11 cellular contexts compared by ENCODE assay signal in the genomic region with DNA sequence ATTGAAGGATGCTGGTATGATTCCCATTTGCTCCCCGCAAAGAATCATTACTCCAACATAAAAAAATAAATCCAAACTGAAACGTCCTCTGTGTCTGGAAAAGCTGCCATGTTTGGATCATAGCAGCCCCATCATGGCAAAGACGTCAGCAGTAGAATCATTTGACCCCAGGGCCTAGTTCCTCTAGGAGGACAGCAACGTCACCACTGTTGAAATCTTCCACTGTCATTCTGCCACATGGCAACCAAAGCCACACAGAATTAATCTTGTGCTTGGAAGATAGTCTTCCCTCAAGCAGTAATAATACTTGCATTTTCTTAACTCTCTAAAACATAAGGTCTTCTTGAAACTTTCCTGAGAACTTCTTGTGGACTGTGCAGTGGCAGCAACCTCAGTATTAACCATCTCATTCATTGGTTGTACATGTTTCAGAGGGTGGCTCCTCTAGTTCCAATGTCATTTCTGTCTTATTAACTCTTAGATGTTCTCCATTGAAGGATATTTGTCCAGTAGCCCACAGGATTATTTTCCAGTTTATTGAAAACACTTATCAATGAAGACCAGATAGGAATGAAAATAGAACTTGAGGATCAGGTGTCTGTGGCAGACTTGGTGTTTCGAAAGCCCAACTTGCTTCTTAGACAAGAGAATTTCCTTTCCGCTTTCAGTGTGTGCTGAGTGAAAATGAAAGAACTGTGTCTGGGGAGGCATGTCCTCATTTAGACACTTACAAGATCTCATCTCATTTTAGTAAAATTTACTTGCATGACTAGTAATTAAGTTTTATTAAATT. TPM values are rescaled to one million over a fixed set of nuclear protein-coding genes. Genes with fewer than 3 reads are reported as not detected.
DNase-seq lines count a peak whose midpoint lies in the region; ATAC-seq, FAIRE-seq and TF ChIP-seq lines count a peak whose summit lies in the region.
"Had no signal": no experiment of that assay in that cellular context is flagged by ENCODE, and none has a peak within 500 bp of the region (broad histone marks: within the 10 kb centered on the region; RNA-seq: fewer than 3 reads in every experiment).

No MANE protein-coding gene starts in this region.

- TF ChIP-seq POLR2A in IMR-90 (IDR thresholded peaks at IDR 0.05; ENCODE audit: low read depth, low read length) (no peak), transverse colon (IDR thresholded peaks at IDR 0.05) (no peak)

- H3K9me3 ChIP-seq in IMR-90 (ENCODE audit: control insufficient read depth, insufficient read depth, low read length) (peaks cover 2% of the 10 kb centered on the region; the same call in 1 of the 2 replicates), transverse colon (no peaks in the 10 kb centered on the region)

- no peak for FAIRE-seq in urothelium cell line (lab: Jason Lieb, UNC)

- H3K56ac ChIP-seq in IMR-90 (ENCODE audit: extremely low read depth, insufficient read depth, low read length) (no peak overlapping the region), mesendoderm (ENCODE audit: low read length) (no peak overlapping the region)

- TF ChIP-seq CTCF in IMR-90 (conservative IDR thresholded peaks at IDR 0.05; ENCODE audit: low read depth, low read length): no peak
- no peak for TF ChIP-seq CTCF in transverse colon (IDR thresholded peaks at IDR 0.05)

- no peak overlapping the region for H2BK5ac ChIP-seq in IMR-90 (ENCODE audit: low read depth, low read length, poor library complexity, severe bottlenecking)
- H2BK5ac ChIP-seq in mesendoderm (ENCODE audit: low read length): no peak overlapping the region

- H2AK9ac ChIP-seq in IMR-90 (replicated peaks; ENCODE audit: low read depth, low read length, poor library complexity): no peak overlapping the region

- H3K36me3 ChIP-seq in IMR-90 (ENCODE audit: control insufficient read depth, insufficient read depth, low read length) (no peaks in the 10 kb centered on the region), transverse colon (no peaks in the 10 kb centered on the region), mesendoderm (ENCODE audit: control insufficient read depth, insufficient read depth, low read length) (no peaks in the 10 kb centered on the region)

- DNase-seq in IMR-90: no peak
- DNase-seq in putamen (ENCODE audit: low spot score): peak; percentile 37
- no peak for DNase-seq in urothelium cell line (ENCODE audit: low spot score)
- DNase-seq in transverse colon: no peak
- DNase-seq in ureter (ENCODE audit: low spot score): no peak
- no peak for DNase-seq in mesendoderm
- DNase-seq: activated naive CD8-positive, alpha-beta T cell treated with anti-CD3 and anti-CD28 coated beads, Interleukin-2, amount 10 ng/mL, durations not matched to agents 7 days and 5 days; GF-D8; stimulated activated CD4-positive, alpha-beta T cell treated with anti-CD3 and anti-CD28 coated beads, Interleukin-4, amount 100 ng/mL, for 1 hour had no signal

- H3K79me1 ChIP-seq in IMR-90 (ENCODE audit: low read depth in 1 of 2, low read length in 2 of 2) (no peaks in the 10 kb centered on the region; a peak in 1 of 4 replicates), mesendoderm (ENCODE audit: low read length) (no peaks in the 10 kb centered on the region)

- H3K27me3 ChIP-seq in IMR-90 (ENCODE audit: control insufficient read depth, insufficient read depth, low read length): no peaks in the 10 kb centered on the region
- H3K27me3 ChIP-seq in transverse colon: no peaks in the 10 kb centered on the region
- no peaks in the 10 kb centered on the region for H3K27me3 ChIP-seq in mesendoderm (ENCODE audit: insufficient read depth, low read length, poor library complexity)

- no peaks in the 10 kb centered on the region for H4K20me1 ChIP-seq in IMR-90 (ENCODE audit: insufficient read depth, low read length)

- intact Hi-C loops in IMR-90 (cut with micrococcal nuclease) (loop anchor here (10.0 kb wide), 1 partner anchor 1497 kb away; no protein-coding TSS in a partner anchor), transverse colon (cut with DNase I; ENCODE audit: low total_unique reads) (no loop called here)

- no peak overlapping the region for H3K27ac ChIP-seq in IMR-90 (ENCODE audit: insufficient read depth, low read length)
- H3K27ac ChIP-seq in transverse colon: no peak overlapping the region
- H3K27ac ChIP-seq in mesendoderm (ENCODE audit: low read depth, low read length): no peak overlapping the region

- POLR2A ChIA-PET in IMR-90 (lab: Charles Lee; ENCODE audit: unreplicated experiment): no interaction called here

- BruUV-seq in IMR-90 (replicated peaks; lab: Mats Ljungman, UMichigan): no TSS peak

- peak; percentile 97 for ATAC-seq in GM19043 (IDR thresholded peaks at IDR 0.05; ENCODE audit: low read depth, unreplicated experiment)
- ATAC-seq in HG02759 (IDR thresholded peaks at IDR 0.05; ENCODE audit: unreplicated experiment): peak; percentile 99
- ATAC-seq in IMR-90 (ENCODE audit: low read depth): no peak

- no peak overlapping the region for H4K8ac ChIP-seq in IMR-90 (ENCODE audit: low read depth in 2 of 2, low read length in 2 of 2)
- no peak overlapping the region for H4K8ac ChIP-seq in mesendoderm (ENCODE audit: low read depth, low read length)

- CTCF ChIA-PET in IMR-90 (lab: Yijun Ruan, JAX): interaction anchor here (0.6 to 1.3 kb wide), 3 partner anchors 14 to 1395 kb away, joined by 3 to 4 read pairs (median 4); no protein-coding TSS in a partner anchor

- no peaks in the 10 kb centered on the region for H3K79me2 ChIP-seq in mesendoderm (ENCODE audit: control insufficient read depth, insufficient read depth, low read length)

- 87% methylated on average over 3 of the region's 6 CpGs; no CpG with 5 or more reads in 1 of the 2 experiments for WGBS in IMR-90 (ENCODE audit: extremely low coverage in 2 of 2, insufficient read length in 1 of 2), 2 experiments
- WGBS in transverse colon (ENCODE audit: low coverage in 1 of 2), 2 donors: 74 to 82% methylated on average over 4 to 6 of the region's 6 CpGs
- no CpG with 5 or more reads among the region's 6 CpGs for WGBS in mesendoderm (ENCODE audit: extremely low coverage, insufficient coverage, low lambda C conversion rate)

- H3K4me2 ChIP-seq in IMR-90 (ENCODE audit: low read depth, low read length) (no peak overlapping the region), mesendoderm (ENCODE audit: low read length) (no peak overlapping the region)

- TF ChIP-seq RAD21 in IMR-90 (IDR thresholded peaks at IDR 0.05; ENCODE audit: low read length): no peak

- H3K9ac ChIP-seq in IMR-90 (ENCODE audit: low read depth, low read length): no peak overlapping the region
- no peak overlapping the region for H3K9ac ChIP-seq in mesendoderm (ENCODE audit: low read length)

- no peak overlapping the region for H3K4me3 ChIP-seq in IMR-90 (ENCODE audit: insufficient read depth, low read depth, low read length)
- H3K4me3 ChIP-seq in transverse colon: no peak overlapping the region
- H3K4me3 ChIP-seq in mesendoderm (ENCODE audit: low read length): no peak overlapping the region

- no peak overlapping the region for H2AFZ ChIP-seq in IMR-90 (replicated peaks; ENCODE audit: low read length, poor library complexity)

- H2BK20ac ChIP-seq in IMR-90 (ENCODE audit: low read depth, low read length): peak overlapping the region; percentile 80; the same call in 1 of the 2 replicates

- H3K4me1 ChIP-seq in IMR-90 (ENCODE audit: control insufficient read depth, insufficient read depth, low read length) (peaks cover 2% of the 10 kb centered on the region), transverse colon (peaks cover 0 to 12% (median 0%) of the 10 kb centered on the region in 4 donors), mesendoderm (ENCODE audit: control insufficient read depth, low read depth, low read length) (no peaks in the 10 kb centered on the region)

- H2BK15ac ChIP-seq in IMR-90 (ENCODE audit: low read depth, low read length): peak overlapping the region; percentile 82; the same call in 1 of the 3 replicates
- H2BK15ac ChIP-seq in mesendoderm (replicated peaks; ENCODE audit: low read depth): no peak overlapping the region

- H4K5ac ChIP-seq in IMR-90 (ENCODE audit: low read depth, low read length) (no peak overlapping the region; the same call in 1 of the 2 replicates), mesendoderm (ENCODE audit: low read length) (no peak overlapping the region)

- H3K18ac ChIP-seq in IMR-90 (ENCODE audit: low read depth, low read length) (no peak overlapping the region; the same call in 1 of the 2 replicates), mesendoderm (ENCODE audit: low read length) (no peak overlapping the region)

- TF ChIP-seq EP300 in transverse colon (IDR thresholded peaks at IDR 0.05; ENCODE audit: low read depth): no peak

- dilution Hi-C loops in IMR-90 (cut with HindIII; ENCODE audit: low sequenced_read_pairs, unreplicated experiment): no loop called here

- H4K91ac ChIP-seq in IMR-90 (ENCODE audit: insufficient read depth, low read depth, low read length): no peak overlapping the region

- no peak overlapping the region; the same call in 1 of the 2 replicates for H3K14ac ChIP-seq in IMR-90 (replicated peaks; ENCODE audit: low read depth, low read length)

- peak overlapping the region; percentile 62; the same call in 1 of the 2 replicates for H2BK120ac ChIP-seq in IMR-90 (ENCODE audit: low read depth, low read length)
- no peak overlapping the region for H2BK120ac ChIP-seq in mesendoderm (ENCODE audit: low read depth, low read length)

- peak overlapping the region; percentile 54; the same call in 1 of the 2 replicates for H2AK5ac ChIP-seq in IMR-90 (ENCODE audit: low read depth, low read length)
- no peak overlapping the region for H2AK5ac ChIP-seq in mesendoderm (ENCODE audit: low read length)

- H3K9me1 ChIP-seq in IMR-90 (ENCODE audit: insufficient read depth, low read length): peaks cover 7% of the 10 kb centered on the region

- H3K23ac ChIP-seq in IMR-90 (ENCODE audit: low read depth, low read length): no peak overlapping the region
- H3K23ac ChIP-seq in mesendoderm (ENCODE audit: low read length): no peak overlapping the region

- H3K4ac ChIP-seq in IMR-90 (ENCODE audit: low read depth, low read length) (peak overlapping the region; percentile 24; the same call in 1 of the 2 replicates), mesendoderm (ENCODE audit: low read depth, low read length) (no peak overlapping the region)

- in situ Hi-C loops in IMR-90 (cut with MboI; ENCODE audit: low sequenced_read_pairs): no loop called here
- in situ Hi-C loops in transverse colon (cut with MboI; ENCODE audit: low pct_ligation_motif_present in 1 of 4, low pct_unique_long_range_greater_than_20kb in 1 of 4, low sequenced_read_pairs in 3 of 4): no loop called here

TF ChIP-seq in IMR-90, 13 proteins besides CTCF, POLR2A, EP300 and RAD21 (continues in another document):
- TF ChIP-seq MXI1 (IDR thresholded peaks at IDR 0.05; ENCODE audit: borderline replicate concordance, low read depth, low read length) (no peak), SMC3 (IDR thresholded peaks at IDR 0.05; ENCODE audit: low read depth, low read length) (no peak)

RNA-seq across cellular contexts. Expression of a gene that starts 28.8 kb away (rescaled TPM):
- 112 and 133 TPM in 2 replicates for total RNA-seq in IMR-90 (2012; rRNA removed)
- polyA plus RNA-seq in IMR-90 (2012; rRNA removed): 60.2 and 76.7 TPM in 2 replicates
- 47.7 and 58.4 TPM in 2 replicates for polyA plus RNA-seq in IMR-90 (2012; cell fraction: cytosol; rRNA removed)
- 126 and 200 TPM in 2 replicates for polyA plus RNA-seq in IMR-90 (2012; cell fraction: nucleus; rRNA removed; ENCODE audit: low replicate concordance)
- 1 to 10 TPM in 1 of 4 donors, under 1 TPM in 2, not detected in 1; 0.14 to 1.1 (median 1.00) TPM for total RNA-seq in transverse colon
- 2.9 TPM for total RNA-seq in ureter
- polyA plus RNA-seq in mesendoderm (2013, experiment 1 of 2): 0.21 TPM
- polyA plus RNA-seq in mesendoderm (2013, experiment 2 of 2): 0.17 TPM
- total RNA-seq: activated naive CD8-positive, alpha-beta T cell treated with anti-CD3 and anti-CD28 coated beads, Interleukin-2, amount 10 ng/mL, durations not matched to agents 7 days and 5 days had no signal

Comparison
In these comparisons a context has a peak if more than half of its experiments do, and no peak if none do; other contexts are left out.
1. RNA of a gene that starts 28.8 kb away (total RNA-seq): 112 to 133 TPM in IMR-90; 2.9 TPM in ureter (single experiment) and 0.14 to 1.1 TPM in transverse colon; every median in the first group is over 10 times any median in the second.